8 cellular contexts compared by ENCODE assay signal in the genomic region with DNA sequence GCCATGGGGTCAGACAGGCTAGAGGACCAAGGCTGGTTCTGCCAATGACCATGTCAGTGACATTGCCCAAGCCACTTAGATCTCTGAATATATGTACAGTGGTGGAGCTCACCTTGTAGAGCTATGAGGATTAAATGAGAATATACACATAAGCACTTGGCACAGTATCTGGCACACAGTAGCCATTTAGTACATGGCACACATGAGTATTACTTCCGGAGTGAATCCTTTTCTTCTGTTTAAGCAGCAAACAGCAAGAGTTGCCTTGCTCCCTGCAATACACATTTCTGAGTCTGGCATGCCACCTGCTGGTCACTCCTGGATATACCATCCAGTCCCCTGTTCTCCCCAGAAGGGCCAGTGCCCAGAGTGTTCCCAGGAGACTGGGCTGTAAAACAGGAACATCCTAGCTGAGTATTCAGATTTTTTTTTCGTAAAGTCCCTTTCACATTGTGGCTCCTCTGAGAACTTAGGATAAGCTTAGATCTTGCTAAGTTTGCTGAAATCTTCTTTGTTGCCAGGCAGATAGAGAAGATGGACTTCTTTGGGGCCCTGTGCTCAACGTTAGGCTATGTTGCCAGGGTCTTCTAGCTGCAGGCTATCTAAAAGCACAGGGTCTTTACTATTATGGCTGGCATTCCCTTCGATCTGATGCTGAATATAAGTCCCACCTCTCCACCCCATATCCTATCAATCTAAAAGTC.
A peak's percentile ranks its signal among the peaks of the same experiment; 100 is the strongest.
DNase-seq lines count a peak whose midpoint lies in the region; ATAC-seq, FAIRE-seq and TF ChIP-seq lines count a peak whose summit lies in the region.

No MANE protein-coding gene starts in this region.

- TF ChIP-seq CTCF in DND-41 (IDR thresholded peaks at IDR 0.05; ENCODE audit: borderline replicate concordance, extremely low read depth, low read length, poor library complexity, severe bottlenecking) (peak; percentile 83), OCI-LY1 (IDR thresholded peaks at IDR 0.05; ENCODE audit: low read length) (peak; percentile 82), nephron (IDR thresholded peaks at IDR 0.05; ENCODE audit: unreplicated experiment in 3 of 3) (peak; percentile 92 to 95 (median 93)), suprapubic skin (IDR thresholded peaks at IDR 0.05) (peak; percentile 77 to 84)

- no peaks in the 10 kb centered on the region for H3K79me2 ChIP-seq in DND-41 (ENCODE audit: insufficient read depth, low read length)
- no peaks in the 10 kb centered on the region for H3K79me2 ChIP-seq in OCI-LY1 (ENCODE audit: insufficient read depth, low read length)

- peak overlapping the region; percentile 2; the same call in 1 of the 2 replicates for H2AFZ ChIP-seq in DND-41 (ENCODE audit: low read depth, low read length)
- no peak overlapping the region for H2AFZ ChIP-seq in OCI-LY1 (ENCODE audit: low read length)

- H3K27me3 ChIP-seq in DND-41 (ENCODE audit: insufficient read depth, low read length, poor library complexity) (no peaks in the 10 kb centered on the region), OCI-LY1 (ENCODE audit: insufficient read depth, low read length) (no peaks in the 10 kb centered on the region), suprapubic skin (peaks cover 3% of the 10 kb centered on the region)

- H3K27me3 Mint-ChIP-seq in nephron (ENCODE audit: low read depth), result peaks cover 4% of the 10 kb centered on the region

- H3K27ac ChIP-seq in DND-41 (ENCODE audit: low read length) (no peak overlapping the region), OCI-LY1 (ENCODE audit: low read depth, low read length, poor library complexity, severe bottlenecking) (no peak overlapping the region), suprapubic skin (no peak overlapping the region)

- H3K9me3 ChIP-seq in DND-41 (ENCODE audit: insufficient read depth, low read length, severe bottlenecking) (no peaks in the 10 kb centered on the region), OCI-LY1 (ENCODE audit: low read length) (no peaks in the 10 kb centered on the region), suprapubic skin (no peaks in the 10 kb centered on the region)

- FAIRE-seq in HTR-8/SVneo (lab: Jason Lieb, UNC), result peak; percentile 98

- H3K4me3 Mint-ChIP-seq in nephron, result no peak overlapping the region

- H3K9ac ChIP-seq in DND-41 (ENCODE audit: low read depth, low read length), result no peak overlapping the region
- no peak overlapping the region for H3K9ac ChIP-seq in OCI-LY1 (ENCODE audit: low read length)

- peak overlapping the region in 2 of 3 experiments; percentile 55 to 58 for H3K27ac Mint-ChIP-seq in nephron

- H3K36me3 ChIP-seq in DND-41 (ENCODE audit: insufficient read depth, low read length) (no peaks in the 10 kb centered on the region), OCI-LY1 (ENCODE audit: insufficient read depth, low read length) (no peaks in the 10 kb centered on the region), suprapubic skin (no peaks in the 10 kb centered on the region)

- H4K20me1 ChIP-seq in DND-41 (ENCODE audit: insufficient read depth, low read length) (no peaks in the 10 kb centered on the region), OCI-LY1 (ENCODE audit: insufficient read depth, low read length) (no peaks in the 10 kb centered on the region)

- ATAC-seq in DND-41 (ENCODE audit: insufficient read depth, low read depth) (peak; percentile 97), GM21528 (IDR thresholded peaks at IDR 0.05; ENCODE audit: low FRiP score, unreplicated experiment) (peak; percentile 98)

- H3K4me1 ChIP-seq in DND-41 (ENCODE audit: insufficient read depth, low read length) (no peaks in the 10 kb centered on the region), OCI-LY1 (ENCODE audit: insufficient read depth, low read length, severe bottlenecking) (no peaks in the 10 kb centered on the region), suprapubic skin (peaks cover 7% of the 10 kb centered on the region)

- DNase-seq in DND-41 (peak; percentile 66), HTR-8/SVneo (ENCODE audit: insufficient read length, low spot score) (peak; percentile 72), activated T-cell treated with anti-CD3 and anti-CD28 coated beads for 48 hours (ENCODE audit: low read depth) (peak; percentile 58), fibroblast of gingiva (ENCODE audit: low read depth) (peak; percentile 70), suprapubic skin (ENCODE audit: low spot score in 2 of 2) (peak; percentile 85 to 88)

- H3K4me1 Mint-ChIP-seq in nephron, result peaks cover 28% of the 10 kb centered on the region

- no peak for TF ChIP-seq EP300 in suprapubic skin (IDR thresholded peaks at IDR 0.05)

- H3K9me3 Mint-ChIP-seq in nephron, result no peaks in the 10 kb centered on the region

- 24% methylated on average over 4 of the region's 4 CpGs for WGBS in suprapubic skin

- H3K9me2 ChIP-seq in OCI-LY1 (ENCODE audit: low read depth, low read length), result no peaks in the 10 kb centered on the region

- H3K4me2 ChIP-seq in DND-41 (ENCODE audit: insufficient read depth, low read length) (no peak overlapping the region), OCI-LY1 (ENCODE audit: low read length) (no peak overlapping the region)

- TF ChIP-seq POLR2A in suprapubic skin (IDR thresholded peaks at IDR 0.05), result no peak

- no peaks in the 10 kb centered on the region for H3K36me3 Mint-ChIP-seq in nephron (ENCODE audit: low read depth)

- no peaks in the 10 kb centered on the region for H3F3A ChIP-seq in OCI-LY1 (ENCODE audit: insufficient read depth, low read length)

- H3K4me3 ChIP-seq in DND-41 (ENCODE audit: low read depth in 1 of 2, low read length in 2 of 2) (no peak overlapping the region), OCI-LY1 (ENCODE audit: low read depth, low read length, poor library complexity, severe bottlenecking) (no peak overlapping the region), suprapubic skin (no peak overlapping the region)
